Comparison of ENCODE assay signal across 1 cellular context in genomic region chr20:23629542-23630391, GRCh38.
TF ChIP-seq lines count a peak whose summit lies in the region.

No MANE protein-coding gene starts in this region.

TF ChIP-seq in GM23338, 12 proteins besides CTCF, POLR2A, EP300 and RAD21:
- TF ChIP-seq NANOG (IDR thresholded peaks at IDR 0.05; ENCODE audit: borderline replicate concordance): no peak
